In the genomic region with DNA sequence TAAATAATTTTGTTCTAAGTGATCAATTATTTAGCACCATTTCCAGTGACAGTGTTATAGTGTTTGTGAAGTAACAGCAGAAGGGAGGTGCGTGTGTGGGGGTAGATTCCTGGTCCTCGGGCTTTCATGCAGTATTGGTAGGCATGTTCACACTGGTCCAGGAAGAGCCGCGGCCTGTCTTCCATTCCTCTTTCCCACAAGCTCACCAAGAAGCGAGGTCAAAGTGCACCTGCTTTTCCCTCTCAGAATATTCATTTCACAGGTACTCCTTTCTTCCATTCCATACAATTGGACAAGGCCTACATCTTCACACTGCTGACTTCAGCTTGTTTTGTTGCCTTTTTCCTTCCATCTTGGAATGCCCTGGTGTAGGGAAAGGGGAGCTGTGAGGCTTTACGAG, we compare ENCODE assay signal across 26 cellular contexts.
"Had no signal": no experiment of that assay in that cellular context is flagged by ENCODE, and none has a peak within 500 bp of the region (broad histone marks: within the 10 kb centered on the region; RNA-seq: fewer than 3 reads in every experiment).

No MANE protein-coding gene starts in this region.

- ATAC-seq: activated CD8-positive, alpha-beta T cell treated with anti-CD3 and anti-CD28 coated beads for 36 hours; activated naive CD4-positive, alpha-beta T cell treated with anti-CD3 and anti-CD28 coated beads, Interleukin-2, amount 50 U/mL, for 72 hours; K562 had no signal

- H3K4me2 ChIP-seq: PC-9 had no signal

- FAIRE-seq: K562, RCC 7860, TTC549 had no signal

- H3K4me3 ChIP-seq: K562, MG63, PC-9, SJCRH30, SK-N-MC had no signal

- H3K36me3 ChIP-seq: brain microvascular endothelial cell, MG63, SJCRH30 had no signal

- H3K27ac ChIP-seq: brain microvascular endothelial cell, PC-9, SJCRH30, SK-N-MC had no signal

- H2AFZ ChIP-seq: PC-9 had no signal

- DNase-seq: activated CD4-positive, alpha-beta T cell treated with anti-CD3 and anti-CD28 coated beads, Interleukin-2, amount 10 ng/mL, durations not matched to agents 24 days and 14 days; activated CD4-positive, alpha-beta T cell treated with anti-CD3 and anti-CD28 coated beads, Interleukin-2, amount 50 U/mL, for 4 hours; activated CD8-positive, alpha-beta T cell treated with anti-CD3 and anti-CD28 coated beads for 36 hours; activated gamma-delta T cell; activated naive CD4-positive, alpha-beta T cell treated with anti-CD3 and anti-CD28 coated beads for 36 hours; activated T-cell treated with anti-CD3 and anti-CD28 coated beads, Interleukin-2, amount 50 U/mL, for 24 hours; aorta; brain microvascular endothelial cell; MG63; NCI-H1048; NCI-H1436 treated with DMSO at 0.1 percent for 48 hours; NCI-H1694 treated with DMSO at 0.1 percent for 48 hours; NCI-H2029; NCI-H2107; NCI-H2171; NCI-H510A; NCI-H526; NCI-H748 treated with DMSO at 0.1 percent for 48 hours; PC-9; SHP77; SJCRH30 had no signal

- H3K27me3 ChIP-seq: brain microvascular endothelial cell, MG63, SJCRH30 had no signal

- H3K9me3 ChIP-seq: SJCRH30 had no signal
